Comparison of ENCODE assay signal across 8 cellular contexts in the genomic region with DNA sequence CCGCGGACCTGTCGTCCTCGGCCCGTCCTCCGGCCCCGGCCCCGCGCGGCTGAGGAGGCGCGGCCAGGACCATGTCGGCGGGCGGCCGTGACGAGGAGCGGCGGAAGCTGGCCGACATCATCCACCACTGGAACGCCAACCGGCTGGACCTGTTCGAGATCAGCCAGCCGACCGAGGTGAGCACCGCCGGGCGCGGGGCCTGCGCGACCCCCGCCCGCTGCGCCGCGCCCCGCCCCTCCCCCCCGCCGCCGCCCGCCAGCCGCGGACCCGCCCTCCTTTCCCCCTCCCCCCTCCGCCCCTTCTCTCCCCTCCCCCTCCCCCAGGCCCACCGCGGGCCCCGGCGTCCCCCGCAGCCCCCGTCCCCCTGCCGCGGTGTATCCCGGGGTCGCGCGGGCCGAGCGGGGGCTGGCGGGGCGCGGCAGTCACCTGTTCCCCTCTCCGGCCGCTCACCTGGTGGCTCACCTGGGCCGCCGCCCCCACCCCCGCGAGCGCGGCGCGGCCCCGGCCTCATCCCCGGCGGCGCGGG. TPM values are rescaled to one million over a fixed set of nuclear protein-coding genes. Genes with fewer than 3 reads are reported as not detected.
DNase-seq lines count a peak whose midpoint lies in the region; ATAC-seq, FAIRE-seq and TF ChIP-seq lines count a peak whose summit lies in the region.

No MANE protein-coding gene starts in this region.

- H3K4me1 ChIP-seq in A549 (peaks cover 33% of the 10 kb centered on the region; the same call in 2 of the 3 replicates), OCI-LY1 (ENCODE audit: insufficient read depth, low read length, severe bottlenecking) (peaks cover 19% of the 10 kb centered on the region), ectodermal cell (ENCODE audit: control insufficient read depth, insufficient read depth, low read length) (peaks cover 21% of the 10 kb centered on the region)

- H3K27ac ChIP-seq in A549 = peak overlapping the region; percentile 90 to 99
- H3K27ac ChIP-seq in OCI-LY1 (ENCODE audit: low read depth, low read length, poor library complexity, severe bottlenecking) = no peak overlapping the region
- H3K27ac ChIP-seq in ectodermal cell (ENCODE audit: insufficient read depth, low read depth, low read length, poor library complexity, severe bottlenecking) = no peak overlapping the region

- no peak for TF ChIP-seq EP300 in A549 (IDR thresholded peaks at IDR 0.05)

- no peaks in the 10 kb centered on the region for H3K9me2 ChIP-seq in OCI-LY1 (ENCODE audit: low read depth, low read length)

- peak overlapping the region; percentile 88; the same call in 2 of the 3 replicates for H3K4me2 ChIP-seq in A549
- peak overlapping the region; percentile 77 for H3K4me2 ChIP-seq in OCI-LY1 (ENCODE audit: low read length)

- no peak for TF ChIP-seq POLR2A in A549 (IDR thresholded peaks at IDR 0.05; ENCODE audit: low read length)

- no peak overlapping the region for H3K9ac ChIP-seq in OCI-LY1 (ENCODE audit: low read length)

- no peaks in the 10 kb centered on the region for H3K79me2 ChIP-seq in OCI-LY1 (ENCODE audit: insufficient read depth, low read length)

- peak in 1 of 2 experiments; percentile 72; a peak in 3 of 6 replicates for ATAC-seq in A549
- peak; percentile 44 for ATAC-seq in GM18498 (IDR thresholded peaks at IDR 0.05; ENCODE audit: unreplicated experiment)
- ATAC-seq in HG02759 (IDR thresholded peaks at IDR 0.05; ENCODE audit: unreplicated experiment) = peak; percentile 45

- peak overlapping the region; percentile 97 for H3K4me3 ChIP-seq in A549
- H3K4me3 ChIP-seq in OCI-LY1 (ENCODE audit: low read depth, low read length, poor library complexity, severe bottlenecking) = peak overlapping the region; percentile 66
- peak overlapping the region; percentile 74 for H3K4me3 ChIP-seq in ectodermal cell (ENCODE audit: insufficient read depth, low read depth, low read length)

- intact Hi-C loops in posterior vena cava (cut with DNase I) = no loop called here

- no peak for DNase-seq in A549 (ENCODE audit: low read depth in 1 of 2, low spot score in 1 of 2)
- no peak for DNase-seq in NCI-H2196 treated with DMSO at 0.1 percent for 48 hours (lab: John Stamatoyannopoulos, UW; ENCODE audit: unreplicated experiment)
- no peak for DNase-seq in posterior vena cava (ENCODE audit: low spot score)

- no CpG with 5 or more reads among the region's 77 CpGs for WGBS in A549 (ENCODE audit: missing lambda C conversion rate)
- 0% methylated on average over 58 to 61 of the region's 77 CpGs for WGBS in ectodermal cell, 2 experiments

- no peaks in the 10 kb centered on the region for H3K9me3 Mint-ChIP-seq in nephron

- peak overlapping the region in 1 of 3 experiments; percentile 96 for H3K27ac Mint-ChIP-seq in nephron

- H3K27me3 Mint-ChIP-seq in nephron (ENCODE audit: low read depth) = peaks cover 9% of the 10 kb centered on the region

- no peaks in the 10 kb centered on the region for H3K36me3 ChIP-seq in OCI-LY1 (ENCODE audit: insufficient read depth, low read length)
- no peaks in the 10 kb centered on the region for H3K36me3 ChIP-seq in ectodermal cell (ENCODE audit: control insufficient read depth, insufficient read depth, low read length)

- no peak for TF ChIP-seq RAD21 in A549 (conservative IDR thresholded peaks at IDR 0.05 in 1 of 2, IDR thresholded peaks at IDR 0.05 in 1 of 2)

- POLR2A ChIA-PET in A549 (lab: Yijun Ruan, JAX) = no interaction called here

- peak overlapping the region; percentile 95 to 99 (median 96) for H3K4me3 Mint-ChIP-seq in nephron

- H3K4me1 Mint-ChIP-seq in nephron = peaks cover 46% of the 10 kb centered on the region

- TF ChIP-seq CTCF in A549 (IDR thresholded peaks at IDR 0.05) = no peak
- no peak for TF ChIP-seq CTCF in OCI-LY1 (IDR thresholded peaks at IDR 0.05; ENCODE audit: low read length)
- no peak for TF ChIP-seq CTCF in nephron (IDR thresholded peaks at IDR 0.05; ENCODE audit: unreplicated experiment in 3 of 3)

- no peaks in the 10 kb centered on the region for H3F3A ChIP-seq in OCI-LY1 (ENCODE audit: insufficient read depth, low read length)

- no peaks in the 10 kb centered on the region; the same call in 1 of the 2 replicates for H3K27me3 ChIP-seq in OCI-LY1 (ENCODE audit: insufficient read depth, low read length)
- no peaks in the 10 kb centered on the region for H3K27me3 ChIP-seq in ectodermal cell (ENCODE audit: control insufficient read depth, insufficient read depth, low read length, poor library complexity, severe bottlenecking)

- H4K20me1 ChIP-seq in OCI-LY1 (ENCODE audit: insufficient read depth, low read length) = no peaks in the 10 kb centered on the region

- FAIRE-seq in A549 (lab: Jason Lieb, UNC) = no peak

- no peak overlapping the region for H2AFZ ChIP-seq in OCI-LY1 (ENCODE audit: low read length)

- CTCF ChIA-PET in A549 (lab: Yijun Ruan, JAX) = interaction anchor here (1.4 kb wide), 1 partner anchor 65 kb away, joined by 3 read pairs; no protein-coding TSS in a partner anchor

- peaks cover 1% of the 10 kb centered on the region for H3K36me3 Mint-ChIP-seq in nephron (ENCODE audit: low read depth)

- no peaks in the 10 kb centered on the region for H3K9me3 ChIP-seq in A549
- H3K9me3 ChIP-seq in OCI-LY1 (ENCODE audit: low read length) = no peaks in the 10 kb centered on the region
- H3K9me3 ChIP-seq in ectodermal cell (ENCODE audit: control insufficient read depth, low read length) = no peaks in the 10 kb centered on the region

TF ChIP-seq in A549, 52 proteins besides CTCF, POLR2A, EP300 and RAD21:
- TF ChIP-seq PBX3 (IDR thresholded peaks at IDR 0.05) (no peak), HDAC2 (IDR thresholded peaks at IDR 0.05) (no peak), MAZ (IDR thresholded peaks at IDR 0.05; ENCODE audit: borderline replicate concordance, low read depth, low read length) (no peak), ZC3H11A (IDR thresholded peaks at IDR 0.05) (no peak)

RNA-seq across cellular contexts. Expression of gene AFDN, which starts 0.4 kb away (rescaled TPM):
- polyA plus RNA-seq in A549 (2011; rRNA removed) = 33.2 and 40.8 TPM in 2 replicates
- polyA plus RNA-seq in A549 (2012; cell fraction: cytosol; rRNA removed) = 12.6 and 14.5 TPM in 2 replicates
- polyA plus RNA-seq in A549 (2012; cell fraction: nucleus; rRNA removed) = 16.4 and 23.4 TPM in 2 replicates
- 17.5 to 19.3 TPM (median 18.6 TPM) in 3 replicates for polyA plus RNA-seq in A549 (2017; fragmentation: RNase III; extraction: RNeasy Plus Mini Kit Qiagen cat#74134 plus additional on column Dnase treatment)
- 43.8 and 44.1 TPM in 2 replicates for polyA minus RNA-seq in A549 (2011; rRNA and poly(A)+ RNA removed)
- polyA plus RNA-seq in ectodermal cell (2013, experiment 1 of 4) = 210 TPM
- polyA plus RNA-seq in ectodermal cell (2013, experiment 2 of 4) = 227 TPM
- 173 TPM for polyA plus RNA-seq in ectodermal cell (2013, experiment 3 of 4)
- polyA plus RNA-seq in ectodermal cell (2013, experiment 4 of 4) = 206 TPM
- 10 to 100 TPM; 49.3 to 68.6 TPM for total RNA-seq in posterior vena cava

Comparison
In these comparisons a context has a peak if more than half of its experiments do, and no peak if none do; other contexts are left out.
1. H3K27ac ChIP-seq: peak in A549 (2 of 2); none in OCI-LY1 (single experiment) and ectodermal cell (single experiment).
2. Peak in every context shown above with its lines, with median percentiles within 50 percentile points of each other: H3K4me3 ChIP-seq.